In the genomic region with DNA sequence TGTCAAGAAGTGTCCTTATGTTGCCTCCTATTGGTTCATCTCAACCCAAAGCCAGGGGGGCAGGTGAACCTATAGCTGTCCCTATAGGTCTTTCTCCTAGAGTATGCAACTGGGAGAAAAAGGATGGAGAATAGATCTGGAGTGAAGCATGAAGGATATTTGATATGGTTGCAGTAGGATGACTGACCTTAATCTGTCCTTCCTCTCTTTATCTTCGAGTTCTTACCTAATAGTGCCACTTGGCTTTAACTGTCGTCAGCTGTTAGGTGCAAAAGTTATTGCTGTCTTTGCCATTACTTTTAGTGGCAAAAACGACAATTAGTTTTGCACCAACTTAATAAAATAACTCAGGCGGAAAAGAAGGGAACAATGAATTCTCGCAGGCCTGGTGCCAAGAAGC, we compare ENCODE assay signal across 37 cellular contexts.
"Had no signal": no experiment of that assay in that cellular context is flagged by ENCODE, and none has a peak within 500 bp of the region (broad histone marks: within the 10 kb centered on the region; RNA-seq: fewer than 3 reads in every experiment).

No MANE protein-coding gene starts in this region.

- H3K27me3 ChIP-seq: body of pancreas, brain microvascular endothelial cell, breast epithelium had no signal

- H3K36me3 Mint-ChIP-seq: activated CD8-positive, alpha-beta memory T cell treated with anti-CD3 and anti-CD28 coated beads, Interleukin-2, amount 10 ng/mL, durations not matched to agents 7 days and 5 days; activated naive CD4-positive, alpha-beta T cell treated with anti-CD3 and anti-CD28 coated beads, Interleukin-2, amount 10 ng/mL, durations not matched to agents 7 days and 5 days; activated naive CD4-positive, alpha-beta T cell treated with anti-CD3 and anti-CD28 coated beads, Interleukin-2, amount 50 U/mL, for 24 hours; activated naive CD8-positive, alpha-beta T cell; activated naive CD8-positive, alpha-beta T cell treated with anti-CD3 and anti-CD28 coated beads, Interleukin-2, amount 10 ng/mL, durations not matched to agents 7 days and 5 days had no signal

- H3K27ac ChIP-seq: body of pancreas, brain microvascular endothelial cell, breast epithelium, VCaP had no signal

- H3K9me3 ChIP-seq: body of pancreas, breast epithelium had no signal

- H3K27ac Mint-ChIP-seq: activated CD4-positive, alpha-beta memory T cell treated with anti-CD3 and anti-CD28 coated beads, Interleukin-2, amount 10 ng/mL, durations not matched to agents 7 days and 5 days; activated CD4-positive, alpha-beta T cell treated with anti-CD3 and anti-CD28 coated beads for 36 hours; activated CD4-positive, alpha-beta T cell treated with anti-CD3 and anti-CD28 coated beads, Interleukin-2, amount 10 ng/mL, durations not matched to agents 7 days and 5 days; activated CD8-positive, alpha-beta memory T cell treated with anti-CD3 and anti-CD28 coated beads, Interleukin-2, amount 10 ng/mL, durations not matched to agents 7 days and 5 days; activated CD8-positive, alpha-beta T cell treated with anti-CD3 and anti-CD28 coated beads, Interleukin-2, amount 10 ng/mL, durations not matched to agents 7 days and 5 days; activated naive CD4-positive, alpha-beta T cell treated with anti-CD3 and anti-CD28 coated beads, Interleukin-2, amount 10 ng/mL, durations not matched to agents 7 days and 5 days; activated naive CD4-positive, alpha-beta T cell treated with anti-CD3 and anti-CD28 coated beads, Interleukin-2, amount 50 U/mL, for 24 hours; activated naive CD8-positive, alpha-beta T cell; activated naive CD8-positive, alpha-beta T cell treated with anti-CD3 and anti-CD28 coated beads, Interleukin-2, amount 10 ng/mL, durations not matched to agents 7 days and 5 days; activated naive CD8-positive, alpha-beta T cell treated with anti-CD3 and anti-CD28 coated beads, Interleukin-2, amount 50 U/mL, for 24 hours; activated T-cell treated with anti-CD3 and anti-CD28 coated beads, Interleukin-2, amount 50 U/mL, for 24 hours; activated T-helper 2 cell treated with anti-CD3 and anti-CD28 coated beads, Interferon-gamma antibody, Interleukin-2, Interleukin-4, amounts not matched to agents 10 μg/mL and 5 μg/mL and 100 μg/mL, durations not matched to agents 14 hours and 24 hours and 36 hours; T-helper 1 cell treated with Interleukin-12 subunit alpha and Interleukin-12 subunit beta and Interleukin-4 antibody, amounts not matched to agents 30 μg/mL and 1 μg/mL, for 36 hours; T-helper 2 cell treated with Interferon-gamma antibody and Interleukin-4, amounts not matched to agents 5 μg/mL and 100 μg/mL, for 36 hours had no signal

- H3K4me1 Mint-ChIP-seq: activated CD4-positive, alpha-beta memory T cell treated with anti-CD3 and anti-CD28 coated beads, Interleukin-2, amount 10 ng/mL, durations not matched to agents 7 days and 5 days; activated CD4-positive, alpha-beta T cell treated with anti-CD3 and anti-CD28 coated beads for 36 hours; activated CD4-positive, alpha-beta T cell treated with anti-CD3 and anti-CD28 coated beads, Interleukin-2, amount 10 ng/mL, durations not matched to agents 7 days and 5 days; activated CD8-positive, alpha-beta memory T cell treated with anti-CD3 and anti-CD28 coated beads, Interleukin-2, amount 10 ng/mL, durations not matched to agents 7 days and 5 days; activated naive CD4-positive, alpha-beta T cell treated with anti-CD3 and anti-CD28 coated beads, Interleukin-2, amount 10 ng/mL, durations not matched to agents 7 days and 5 days; activated naive CD4-positive, alpha-beta T cell treated with anti-CD3 and anti-CD28 coated beads, Interleukin-2, amount 50 U/mL, for 24 hours; activated naive CD8-positive, alpha-beta T cell treated with anti-CD3 and anti-CD28 coated beads, Interleukin-2, amount 10 ng/mL, durations not matched to agents 7 days and 5 days; activated naive CD8-positive, alpha-beta T cell treated with anti-CD3 and anti-CD28 coated beads, Interleukin-2, amount 50 U/mL, for 24 hours; central memory CD8-positive, alpha-beta T cell had no signal

- H3K4me1 ChIP-seq: body of pancreas, breast epithelium had no signal

- H3K27me3 Mint-ChIP-seq: activated CD4-positive, alpha-beta memory T cell treated with anti-CD3 and anti-CD28 coated beads, Interleukin-2, amount 10 ng/mL, durations not matched to agents 7 days and 5 days; activated CD4-positive, alpha-beta T cell treated with anti-CD3 and anti-CD28 coated beads for 36 hours; activated CD4-positive, alpha-beta T cell treated with anti-CD3 and anti-CD28 coated beads, Interleukin-2, amount 10 ng/mL, durations not matched to agents 7 days and 5 days; activated CD8-positive, alpha-beta memory T cell treated with anti-CD3 and anti-CD28 coated beads, Interleukin-2, amount 10 ng/mL, durations not matched to agents 7 days and 5 days; activated naive CD4-positive, alpha-beta T cell treated with anti-CD3 and anti-CD28 coated beads, Interleukin-2, amount 10 ng/mL, durations not matched to agents 7 days and 5 days; activated naive CD4-positive, alpha-beta T cell treated with anti-CD3 and anti-CD28 coated beads, Interleukin-2, amount 50 U/mL, for 24 hours; activated naive CD8-positive, alpha-beta T cell; activated naive CD8-positive, alpha-beta T cell treated with anti-CD3 and anti-CD28 coated beads, Interleukin-2, amount 10 ng/mL, durations not matched to agents 7 days and 5 days; activated naive CD8-positive, alpha-beta T cell treated with anti-CD3 and anti-CD28 coated beads, Interleukin-2, amount 50 U/mL, for 24 hours; activated T-cell treated with anti-CD3 and anti-CD28 coated beads, Interleukin-2, amount 50 U/mL, for 24 hours; central memory CD8-positive, alpha-beta T cell had no signal

- H3K36me3 ChIP-seq: brain microvascular endothelial cell, breast epithelium had no signal

- H3K4me3 Mint-ChIP-seq: activated CD4-positive, alpha-beta memory T cell treated with anti-CD3 and anti-CD28 coated beads, Interleukin-2, amount 10 ng/mL, durations not matched to agents 7 days and 5 days; activated CD4-positive, alpha-beta T cell treated with anti-CD3 and anti-CD28 coated beads for 36 hours; activated CD4-positive, alpha-beta T cell treated with anti-CD3 and anti-CD28 coated beads, Interleukin-2, amount 10 ng/mL, durations not matched to agents 7 days and 5 days; activated CD8-positive, alpha-beta memory T cell treated with anti-CD3 and anti-CD28 coated beads, Interleukin-2, amount 10 ng/mL, durations not matched to agents 7 days and 5 days; activated CD8-positive, alpha-beta T cell treated with anti-CD3 and anti-CD28 coated beads, Interleukin-2, amount 10 ng/mL, durations not matched to agents 7 days and 5 days; activated naive CD4-positive, alpha-beta T cell treated with anti-CD3 and anti-CD28 coated beads, Interleukin-2, amount 10 ng/mL, durations not matched to agents 7 days and 5 days; activated naive CD4-positive, alpha-beta T cell treated with anti-CD3 and anti-CD28 coated beads, Interleukin-2, amount 50 U/mL, for 24 hours; activated naive CD8-positive, alpha-beta T cell; activated naive CD8-positive, alpha-beta T cell treated with anti-CD3 and anti-CD28 coated beads, Interleukin-2, amount 10 ng/mL, durations not matched to agents 7 days and 5 days; activated naive CD8-positive, alpha-beta T cell treated with anti-CD3 and anti-CD28 coated beads, Interleukin-2, amount 50 U/mL, for 24 hours; activated T-cell treated with anti-CD3 and anti-CD28 coated beads, Interleukin-2, amount 50 U/mL, for 24 hours; central memory CD8-positive, alpha-beta T cell; T-helper 1 cell treated with Interleukin-12 subunit alpha and Interleukin-12 subunit beta and Interleukin-4 antibody, amounts not matched to agents 30 μg/mL and 1 μg/mL, for 36 hours; T-helper 2 cell treated with Interferon-gamma antibody and Interleukin-4, amounts not matched to agents 5 μg/mL and 100 μg/mL, for 36 hours had no signal

- DNase-seq: activated CD4-positive, alpha-beta memory T cell treated with anti-CD3 and anti-CD28 coated beads, Interleukin-2, amount 10 ng/mL, durations not matched to agents 7 days and 5 days; activated CD4-positive, alpha-beta T cell treated with anti-CD3 and anti-CD28 coated beads for 1 hour; activated CD4-positive, alpha-beta T cell treated with anti-CD3 and anti-CD28 coated beads for 36 hours; activated CD4-positive, alpha-beta T cell treated with anti-CD3 and anti-CD28 coated beads for 48 hours; activated CD4-positive, alpha-beta T cell treated with anti-CD3 and anti-CD28 coated beads, Interleukin-2, amount 10 ng/mL, durations not matched to agents 7 days and 5 days; activated CD4-positive, alpha-beta T cell treated with anti-CD3 and anti-CD28 coated beads, Interleukin-2, amount 50 U/mL, for 48 hours; activated CD4-positive, CD25-positive, alpha-beta regulatory T cell; activated CD8-positive, alpha-beta memory T cell treated with anti-CD3 and anti-CD28 coated beads for 24 hours; activated CD8-positive, alpha-beta memory T cell treated with anti-CD3 and anti-CD28 coated beads, Interleukin-2, amount 10 ng/mL, durations not matched to agents 7 days and 5 days; activated CD8-positive, alpha-beta memory T cell treated with anti-CD3 and anti-CD28 coated beads, Interleukin-2, amount 50 U/mL, for 48 hours; activated CD8-positive, alpha-beta T cell treated with anti-CD3 and anti-CD28 coated beads, Interleukin-2, amount 10 ng/mL, durations not matched to agents 7 days and 5 days; activated effector memory CD4-positive, alpha-beta T cell treated with Interleukin-2 at 50 U/mL for 16 hours; activated gamma-delta T cell; activated naive CD4-positive, alpha-beta T cell treated with anti-CD3 and anti-CD28 coated beads, Interleukin-2, amount 10 ng/mL, durations not matched to agents 7 days and 5 days; activated naive CD4-positive, alpha-beta T cell treated with Interleukin-2 at 50 U/mL for 16 hours; activated naive CD8-positive, alpha-beta T cell treated with anti-CD3 and anti-CD28 coated beads, Interleukin-2, amount 10 ng/mL, durations not matched to agents 7 days and 5 days; activated naive CD8-positive, alpha-beta T cell treated with anti-CD3 and anti-CD28 coated beads, Interleukin-2, amount 50 U/mL, for 24 hours; activated T-cell treated with anti-CD3 and anti-CD28 coated beads, Interleukin-2, amount 50 U/mL, for 24 hours; activated T-cell treated with anti-CD3 and anti-CD28 coated beads, Interleukin-2, amount 50 U/mL, for 48 hours; amniotic stem cell; aorta; body of pancreas; brain microvascular endothelial cell; caudate nucleus; SW 1271; T-helper 1 cell; T-helper 2 cell; T-helper 9 cell had no signal

- ATAC-seq: activated CD4-positive, alpha-beta T cell treated with anti-CD3 and anti-CD28 coated beads for 36 hours; activated CD4-positive, CD25-positive, alpha-beta regulatory T cell treated with anti-CD3 and anti-CD28 coated beads, Interleukin-2, amount 50 U/mL, for 24 hours; activated CD8-positive, alpha-beta memory T cell treated with anti-CD3 and anti-CD28 coated beads, Interleukin-2, amount 10 ng/mL, durations not matched to agents 7 days and 5 days; activated CD8-positive, alpha-beta T cell treated with anti-CD3 and anti-CD28 coated beads, Interleukin-2, amount 10 ng/mL, durations not matched to agents 7 days and 5 days; activated naive CD8-positive, alpha-beta T cell treated with anti-CD3 and anti-CD28 coated beads, Interleukin-2, amount 50 U/mL, for 24 hours; body of pancreas had no signal

- H3K4me3 ChIP-seq: body of pancreas, breast epithelium had no signal
